Comparison of ENCODE assay signal across 17 cellular contexts in the genomic region with DNA sequence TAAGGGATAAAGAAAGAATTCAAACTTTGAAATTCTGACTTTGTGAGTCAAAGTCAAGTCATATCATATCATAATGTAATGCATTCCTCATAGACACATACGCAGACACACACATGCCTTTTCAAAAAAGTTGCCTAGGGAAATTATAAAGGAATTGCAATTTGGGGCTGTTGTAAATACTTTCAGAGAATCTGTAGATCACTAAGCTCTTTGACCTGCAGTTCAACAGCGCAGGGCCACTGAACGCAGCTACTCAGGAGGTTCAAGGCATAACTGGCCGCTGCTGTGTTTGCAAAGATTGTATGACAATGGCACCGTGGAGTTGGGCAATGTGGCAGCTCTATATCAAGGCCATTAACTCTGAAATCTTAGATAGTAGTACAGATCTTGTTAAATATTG.
A peak's percentile ranks its signal among the peaks of the same experiment; 100 is the strongest.
DNase-seq lines count a peak whose midpoint lies in the region; ATAC-seq and TF ChIP-seq lines count a peak whose summit lies in the region.
"Had no signal": no experiment of that assay in that cellular context is flagged by ENCODE, and none has a peak within 500 bp of the region (broad histone marks: within the 10 kb centered on the region; RNA-seq: fewer than 3 reads in every experiment).

No MANE protein-coding gene starts in this region.

- H3K27ac Mint-ChIP-seq in neural progenitor cell = peak overlapping the region; percentile 48
- H3K27ac Mint-ChIP-seq: activated naive CD8-positive, alpha-beta T cell treated with anti-CD3 and anti-CD28 coated beads, Interleukin-2, amount 10 ng/mL, durations not matched to agents 7 days and 5 days; activated T-helper 17 cell treated with anti-CD3 and anti-CD28 coated beads, Interleukin-2, amount 50 U/mL, for 72 hours; natural killer cell had no signal

- H3K79me2 ChIP-seq in neural progenitor cell (ENCODE audit: low read depth) = no peaks in the 10 kb centered on the region

- H3K9ac ChIP-seq in neural progenitor cell = no peak overlapping the region

- peaks cover 43% of the 10 kb centered on the region for H3K4me1 ChIP-seq in RWPE2 (ENCODE audit: insufficient read depth, poor library complexity, severe bottlenecking)
- no peaks in the 10 kb centered on the region for H3K4me1 ChIP-seq in neural progenitor cell

- no peak overlapping the region for H3K4me3 ChIP-seq in RWPE2 (ENCODE audit: severe bottlenecking)
- H3K4me3 ChIP-seq in fibroblast of mammary gland (ENCODE audit: control insufficient read depth, low read depth, low read length) = no peak overlapping the region
- H3K4me3 ChIP-seq in neural progenitor cell = no peak overlapping the region
- H3K4me3 ChIP-seq: tibial artery had no signal

- peaks cover 15% of the 10 kb centered on the region for H3K4me1 Mint-ChIP-seq in neural progenitor cell

- H3K9me3 ChIP-seq in RWPE2 (ENCODE audit: severe bottlenecking) (no peaks in the 10 kb centered on the region), neural progenitor cell (ENCODE audit: low read depth) (no peaks in the 10 kb centered on the region)
- H3K9me3 ChIP-seq: tibial artery had no signal

- H3K4me3 Mint-ChIP-seq in neural progenitor cell = no peak overlapping the region
- H3K4me3 Mint-ChIP-seq: activated naive CD8-positive, alpha-beta T cell treated with anti-CD3 and anti-CD28 coated beads, Interleukin-2, amount 10 ng/mL, durations not matched to agents 7 days and 5 days; activated T-helper 17 cell treated with anti-CD3 and anti-CD28 coated beads, Interleukin-2, amount 50 U/mL, for 72 hours; brain; natural killer cell had no signal

- H3K27me3 ChIP-seq in RWPE2 (ENCODE audit: insufficient read depth, poor library complexity, severe bottlenecking) (no peaks in the 10 kb centered on the region), neural progenitor cell (no peaks in the 10 kb centered on the region)
- H3K27me3 ChIP-seq: tibial artery had no signal

- no peaks in the 10 kb centered on the region for H3F3A ChIP-seq in neural progenitor cell (ENCODE audit: low read depth)

- peak; percentile 26 for ATAC-seq in RWPE2 (ENCODE audit: low read depth)
- ATAC-seq: activated T-helper 17 cell treated with anti-CD3 and anti-CD28 coated beads, Interleukin-2, amount 50 U/mL, for 72 hours; natural killer cell had no signal

- no peaks in the 10 kb centered on the region for H3K36me3 Mint-ChIP-seq in neural progenitor cell
- H3K36me3 Mint-ChIP-seq: activated naive CD8-positive, alpha-beta T cell treated with anti-CD3 and anti-CD28 coated beads, Interleukin-2, amount 10 ng/mL, durations not matched to agents 7 days and 5 days; brain; natural killer cell had no signal

- H3K36me3 ChIP-seq in RWPE2 (ENCODE audit: low read depth) = no peaks in the 10 kb centered on the region
- no peaks in the 10 kb centered on the region for H3K36me3 ChIP-seq in neural progenitor cell
- H3K36me3 ChIP-seq: tibial artery had no signal

- no peak overlapping the region for H2AFZ ChIP-seq in neural progenitor cell (replicated peaks)

- no peaks in the 10 kb centered on the region for H4K20me1 ChIP-seq in neural progenitor cell (ENCODE audit: low read depth)

- DNase-seq in EL = peak; percentile 17
- no peak for DNase-seq in RWPE2 (ENCODE audit: low spot score)
- peak; percentile 62 for DNase-seq in fibroblast of mammary gland (ENCODE audit: low read depth)
- DNase-seq in neural progenitor cell (ENCODE audit: low spot score) = no peak
- no peak for DNase-seq in pons (ENCODE audit: low spot score)
- DNase-seq in cerebellum (ENCODE audit: low spot score) = no peak
- DNase-seq in NOMO-1 treated with DMSO at 0.1 percent for 48 hours (lab: John Stamatoyannopoulos, UW; ENCODE audit: unreplicated experiment) = no peak
- DNase-seq in GM13976 (ENCODE audit: low spot score) = no peak
- DNase-seq: activated CD4-positive, alpha-beta T cell treated with anti-CD3 and anti-CD28 coated beads for 4 hours; activated naive CD8-positive, alpha-beta T cell treated with anti-CD3 and anti-CD28 coated beads, Interleukin-2, amount 10 ng/mL, durations not matched to agents 7 days and 5 days; DMS79; natural killer cell; stimulated activated CD4-positive, alpha-beta T cell treated with anti-CD3 and anti-CD28 coated beads, Interleukin-2, amount 100 ng/mL, for 24 hours; stimulated activated naive CD4-positive, alpha-beta T cell treated with Interleukin-2 at 50 U/mL for 16 hours; tibial artery had no signal

- H3K4me2 ChIP-seq in neural progenitor cell = no peak overlapping the region

- H3K27ac ChIP-seq in RWPE2 (ENCODE audit: poor library complexity, severe bottlenecking) (peak overlapping the region; percentile 84), neural progenitor cell (no peak overlapping the region)
- H3K27ac ChIP-seq: tibial artery had no signal

- no peak for TF ChIP-seq CTCF in RWPE2 (IDR thresholded peaks at IDR 0.05; ENCODE audit: poor library complexity, severe bottlenecking)
- no peak for TF ChIP-seq CTCF in fibroblast of mammary gland (conservative IDR thresholded peaks at IDR 0.05; ENCODE audit: control insufficient read depth, insufficient read depth, low read depth, low read length)
- no peak for TF ChIP-seq CTCF in neural progenitor cell (IDR thresholded peaks at IDR 0.05)
- no peak for TF ChIP-seq CTCF in GM13976 (IDR thresholded peaks at IDR 0.05; ENCODE audit: borderline replicate concordance, control extremely low read depth, extremely low read depth, insufficient read depth, missing control alignments)

- peaks cover 5% of the 10 kb centered on the region for H3K27me3 Mint-ChIP-seq in neural progenitor cell (ENCODE audit: insufficient read depth, low read depth)

- H3K9me3 Mint-ChIP-seq in neural progenitor cell = no peaks in the 10 kb centered on the region
- H3K9me3 Mint-ChIP-seq: activated naive CD8-positive, alpha-beta T cell treated with anti-CD3 and anti-CD28 coated beads, Interleukin-2, amount 10 ng/mL, durations not matched to agents 7 days and 5 days; activated T-helper 17 cell treated with anti-CD3 and anti-CD28 coated beads, Interleukin-2, amount 50 U/mL, for 72 hours; natural killer cell had no signal

- in situ Hi-C loops in GM13976 (cut with MboI; ENCODE audit: low sequenced_read_pairs, unreplicated experiment) = no loop called here

Comparison
In these comparisons a context has a peak if more than half of its experiments do, and no peak if none do; other contexts are left out.
1. DNase-seq: peak in EL (single experiment) and fibroblast of mammary gland (single experiment); none in RWPE2 (single experiment), neural progenitor cell (single experiment), pons (single experiment), cerebellum (single experiment), NOMO-1 treated with DMSO at 0.1 percent for 48 hours (single experiment) and GM13976 (single experiment).